In the genomic region with DNA sequence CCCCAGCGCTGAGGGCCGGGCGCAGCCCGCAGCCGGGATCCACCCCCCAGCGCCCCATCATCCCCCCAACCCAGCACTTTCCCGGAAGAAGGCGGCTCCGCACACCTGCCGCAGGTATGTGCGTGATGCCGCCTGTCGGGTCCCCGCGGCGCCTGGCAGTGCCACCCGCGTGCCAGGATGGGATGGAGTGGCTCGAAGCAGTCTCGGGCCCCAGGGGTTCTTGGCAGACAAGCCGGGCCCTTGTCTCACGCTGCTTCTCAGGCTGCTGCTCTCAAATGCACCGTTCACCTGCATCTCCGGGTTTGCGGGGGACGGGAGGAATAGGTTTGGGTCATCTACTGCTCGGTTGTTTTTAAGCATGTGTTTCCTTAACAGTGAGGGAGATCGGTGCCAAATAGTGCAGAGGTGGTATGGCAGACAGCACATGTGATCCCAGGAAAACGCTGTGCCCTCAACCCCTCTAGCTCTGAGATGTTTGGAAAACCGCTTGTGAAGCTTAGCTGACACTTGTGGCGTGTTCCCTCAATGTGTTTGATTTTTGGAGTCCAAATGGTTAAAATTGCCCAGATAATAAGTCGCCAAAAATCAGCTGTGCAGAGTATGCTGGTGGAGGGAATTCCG, we compare ENCODE assay signal across 8 cellular contexts. TPM values are rescaled to one million over a fixed set of nuclear protein-coding genes. Genes with fewer than 3 reads are reported as not detected.
DNase-seq lines count a peak whose midpoint lies in the region; ATAC-seq, FAIRE-seq and TF ChIP-seq lines count a peak whose summit lies in the region.

No MANE protein-coding gene starts in this region.

- peaks cover 3% of the 10 kb centered on the region; the same call in 1 of the 2 replicates for H3K9me3 ChIP-seq in SJSA1 (replicated peaks)
- H3K9me3 ChIP-seq in breast epithelium = no peaks in the 10 kb centered on the region
- no peaks in the 10 kb centered on the region for H3K9me3 ChIP-seq in kidney (ENCODE audit: control insufficient read depth in 1 of 2, low read length in 2 of 2)

- peak; percentile 5 for ATAC-seq in HG02973 (IDR thresholded peaks at IDR 0.05; ENCODE audit: unreplicated experiment)

- H3K4me1 ChIP-seq in SJSA1 (replicated peaks) = peaks cover 22% of the 10 kb centered on the region
- H3K4me1 ChIP-seq in breast epithelium = peaks cover 0 to 4% of the 10 kb centered on the region in 2 donors
- H3K4me1 ChIP-seq in kidney (ENCODE audit: control insufficient read depth in 1 of 2, insufficient read depth in 1 of 2, low read depth in 1 of 2, low read length in 2 of 2) = peaks cover under 1 to 20% of the 10 kb centered on the region in 2 donors

- H3K27ac ChIP-seq in SJSA1 (peak overlapping the region; percentile 64; the same call in 1 of the 2 replicates), breast epithelium (peak overlapping the region; percentile 97 to 99), kidney (ENCODE audit: low read depth in 2 of 2, low read length in 2 of 2) (peak overlapping the region; percentile 96 to 97)

- peak overlapping the region; percentile 2 to 72 for H3K9ac ChIP-seq in kidney (ENCODE audit: low read length in 2 of 2)

- TF ChIP-seq CTCF in breast epithelium (IDR thresholded peaks at IDR 0.05) (no peak), kidney (IDR thresholded peaks at IDR 0.05; ENCODE audit: borderline replicate concordance, extremely low read depth, insufficient read depth) (no peak)

- FAIRE-seq in kidney (lab: Jason Lieb, UNC) = no peak

- TF ChIP-seq POLR2A in breast epithelium (IDR thresholded peaks at IDR 0.05) = no peak

- DNase-seq in Caki2 (ENCODE audit: low read depth) = peak; percentile 33
- peak in 1 of 2 experiments; percentile 26 for DNase-seq in SJSA1 (ENCODE audit: low read depth in 1 of 2, low spot score in 2 of 2)
- peak in 1 of 2 donors; percentile 36 for DNase-seq in breast epithelium (ENCODE audit: low spot score in 2 of 2)
- DNase-seq in kidney = peak; percentile 85
- DNase-seq in stimulated activated CD4-positive, alpha-beta T cell treated with anti-CD3 and anti-CD28 coated beads, Interleukin-2, amount 100 ng/mL, for 4 hours (ENCODE audit: low read depth) = peak; percentile 16
- DNase-seq in NCI-H1092 treated with DMSO at 0.1 percent for 48 hours (lab: John Stamatoyannopoulos, UW) = no peak
- DNase-seq in T1000 (lab: John Stamatoyannopoulos, UW) = no peak

- H3K4me3 ChIP-seq in SJSA1 (peak overlapping the region; percentile 92), breast epithelium (peak overlapping the region; percentile 94 to 100 (median 98)), kidney (ENCODE audit: low read length in 2 of 2) (peak overlapping the region; percentile 74 to 95)

- intact Hi-C loops in breast epithelium (cut with DNase I; ENCODE audit: low total_unique reads) (no loop called here), kidney (cut with DNase I) (no loop called here)

- in situ Hi-C loops in Caki2 (cut with HindIII; ENCODE audit: low pct_unique_long_range_greater_than_20kb, low sequenced_read_pairs) = no loop called here

- H3K36me3 ChIP-seq in SJSA1 (peaks cover 4% of the 10 kb centered on the region), breast epithelium (no peaks in the 10 kb centered on the region), kidney (ENCODE audit: control insufficient read depth in 1 of 2, insufficient read depth in 2 of 2, low read length in 2 of 2) (no peaks in the 10 kb centered on the region)

- H3K27me3 ChIP-seq in SJSA1 (replicated peaks) (no peaks in the 10 kb centered on the region), breast epithelium (no peaks in the 10 kb centered on the region)

RNA-seq across cellular contexts. Expression of a gene that starts 0.8 kb away (rescaled TPM):
- 7.6 and 10.5 TPM in 2 replicates for total RNA-seq in Caki2 (2014; rRNA removed; shearing (Covaris generic); ENCODE audit: low replicate concordance)
- 8.0 and 11.0 TPM in 2 replicates for total RNA-seq in SJSA1 (2014; rRNA removed; shearing (Covaris generic))
- 10 to 100 TPM; 47.2 to 63.0 (median 59.6) TPM for total RNA-seq in breast epithelium
- total RNA-seq in kidney = 52.8 TPM
- polyA plus RNA-seq in kidney (ENCODE audit: insufficient read depth, low read depth, low replicate concordance) = 27.1 TPM

Comparison
In these comparisons a context has a peak if more than half of its experiments do, and no peak if none do; other contexts are left out.
1. DNase-seq: peak in Caki2 (single experiment), kidney (single experiment) and stimulated activated CD4-positive, alpha-beta T cell treated with anti-CD3 and anti-CD28 coated beads, Interleukin-2, amount 100 ng/mL, for 4 hours (single experiment); none in NCI-H1092 treated with DMSO at 0.1 percent for 48 hours (single experiment) and T1000 (single experiment).
2. Peak in every context shown above with its lines, with median percentiles within 50 percentile points of each other: H3K27ac ChIP-seq and H3K4me3 ChIP-seq.